In genomic region chr14:24874514-24875202, GRCh38 we compare ENCODE assay signal across 22 cellular contexts.
"Had no signal": no experiment of that assay in that cellular context is flagged by ENCODE, and none has a peak within 500 bp of the region (broad histone marks: within the 10 kb centered on the region; RNA-seq: fewer than 3 reads in every experiment).

No MANE protein-coding gene starts in this region.

- H3K4me1 ChIP-seq: parathyroid adenoma, prostate gland, right lobe of liver had no signal

- H3K9me3 ChIP-seq: colonic mucosa, heart left ventricle, prostate gland, right lobe of liver, spleen, thoracic aorta, transverse colon had no signal

- H2AFZ ChIP-seq: parathyroid adenoma had no signal

- H3K36me3 ChIP-seq: colonic mucosa, heart left ventricle, prostate gland, right lobe of liver, spleen, thoracic aorta, transverse colon had no signal

- H3K27me3 ChIP-seq: colonic mucosa, heart left ventricle, right lobe of liver, transverse colon had no signal

- H3K9ac ChIP-seq: parathyroid adenoma had no signal

- H3K27ac ChIP-seq: parathyroid adenoma, prostate gland, right lobe of liver, spleen, thoracic aorta had no signal

- H3K4me3 ChIP-seq: colonic mucosa, heart left ventricle, prostate gland, right lobe of liver, spleen, thoracic aorta, transverse colon had no signal

- DNase-seq: caudate nucleus; colonic mucosa; effector CD8-positive, alpha-beta T cell; heart left ventricle; hypothalamus; kidney glomerular epithelial cell; left ventricle myocardium superior; naive thymus-derived CD8-positive, alpha-beta T cell; nucleus accumbens; right lobe of liver; spleen; stimulated activated CD4-positive, alpha-beta T cell treated with anti-CD3 and anti-CD28 coated beads, Interleukin-15, amount 100 ng/mL, for 24 hours; stimulated activated CD4-positive, alpha-beta T cell treated with anti-CD3 and anti-CD28 coated beads, Interleukin-1b, Interleukin-23, amount 100 ng/mL, for 48 hours; stimulated activated CD4-positive, alpha-beta T cell treated with anti-CD3 and anti-CD28 coated beads, Interleukin-4, amount 100 ng/mL, for 24 hours; stimulated activated naive CD8-positive, alpha-beta T cell treated with anti-CD3 and anti-CD28 coated beads, Interleukin-15, amount 100 ng/mL, for 72 hours; substantia nigra; transverse colon had no signal

- FAIRE-seq: frontal cortex, islet of Langerhans had no signal
